In the genomic region with DNA sequence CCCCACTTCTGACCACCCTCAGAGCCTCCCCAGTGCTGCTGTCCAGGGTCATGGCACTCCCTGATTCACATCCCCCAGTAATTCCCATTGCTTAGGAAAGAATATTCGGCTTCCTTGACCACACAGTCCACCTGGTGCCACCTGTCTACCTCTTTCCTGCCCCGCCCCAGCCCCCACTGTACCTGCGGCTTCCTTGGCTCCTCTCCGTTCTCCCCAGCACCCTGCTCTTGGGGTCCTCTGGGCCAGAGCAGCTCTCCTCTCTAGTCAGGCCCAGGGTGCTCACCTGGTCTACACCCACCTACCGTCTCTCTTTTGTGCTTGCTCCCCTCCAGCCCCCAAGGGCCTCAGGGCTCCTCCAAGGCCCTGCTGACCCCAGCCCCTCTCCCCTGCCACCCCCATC, we compare ENCODE assay signal across 17 cellular contexts.
A peak's percentile ranks its signal among the peaks of the same experiment; 100 is the strongest.
DNase-seq lines count a peak whose midpoint lies in the region; TF ChIP-seq lines count a peak whose summit lies in the region.
"Had no signal": no experiment of that assay in that cellular context is flagged by ENCODE, and none has a peak within 500 bp of the region (broad histone marks: within the 10 kb centered on the region; RNA-seq: fewer than 3 reads in every experiment).

No MANE protein-coding gene starts in this region.

- no peak overlapping the region for H3K4me3 Mint-ChIP-seq in endodermal cell
- H3K4me3 Mint-ChIP-seq in nephron progenitor cell: no peak overlapping the region
- H3K4me3 Mint-ChIP-seq: B cell; CD8-positive, alpha-beta T cell; HFFc6 had no signal

- H3K36me3 Mint-ChIP-seq in endodermal cell (ENCODE audit: low read depth) (peaks cover 2% of the 10 kb centered on the region), nephron progenitor cell (ENCODE audit: low read depth) (no peaks in the 10 kb centered on the region)

- TF ChIP-seq POLR2A in spleen (IDR thresholded peaks at IDR 0.05): no peak

- H3K27ac Mint-ChIP-seq in endodermal cell (peak overlapping the region; percentile 64), nephron progenitor cell (peak overlapping the region; percentile 71)
- H3K27ac Mint-ChIP-seq: B cell; CD8-positive, alpha-beta T cell; HFFc6 had no signal

- CTCF ChIA-PET in GM10248 (lab: Yijun Ruan, JAX): no interaction called here

- DNase-seq in GM10248 (ENCODE audit: extremely low spot score) (peak; percentile 16), endodermal cell (peak; percentile 32), nephron progenitor cell (no peak), spleen (peak; percentile 27), UCSD-AML1 (lab: John Stamatoyannopoulos, UW; ENCODE audit: unreplicated experiment) (no peak), AG20443 (ENCODE audit: low spot score) (no peak)
- no peak for DNase-seq in stimulated activated CD4-positive, alpha-beta T cell treated with anti-CD3 and anti-CD28 coated beads, Interleukin-2, amount 100 ng/mL, for 24 hours
- DNase-seq: 8988T; Calu3; CD8-positive, alpha-beta T cell; DMS79 treated with DMSO at 0.1 percent for 48 hours; GF-D8; GOT3; HFFc6 had no signal

- POLR2A ChIA-PET in GM10248 (lab: Yijun Ruan, JAX): no interaction called here

- H3K4me1 Mint-ChIP-seq in endodermal cell (peaks cover 4% of the 10 kb centered on the region), nephron progenitor cell (peaks cover 16% of the 10 kb centered on the region)

- no peak overlapping the region for H3K27ac ChIP-seq in endodermal cell (ENCODE audit: low read depth, low read length)
- no peak overlapping the region for H3K27ac ChIP-seq in spleen
- H3K27ac ChIP-seq: BLaER1 treated with 17β-estradiol and CSF1 and Interleukin-3, amounts not matched to agents 10 nM and 100 nM had no signal

- no peaks in the 10 kb centered on the region for H3K4me1 ChIP-seq in endodermal cell (ENCODE audit: control insufficient read depth, insufficient read depth, low read length)
- no peaks in the 10 kb centered on the region for H3K4me1 ChIP-seq in spleen

- intact Hi-C loops in spleen (cut with DNase I; ENCODE audit: low total_unique reads): no loop called here

- no peaks in the 10 kb centered on the region for H3K27me3 ChIP-seq in endodermal cell (ENCODE audit: control insufficient read depth, insufficient read depth, low read length, poor library complexity, severe bottlenecking)
- H3K27me3 ChIP-seq in spleen (replicated peaks in 1 of 7): no peaks in the 10 kb centered on the region
- H3K27me3 ChIP-seq: BLaER1 treated with 17β-estradiol and CSF1 and Interleukin-3, amounts not matched to agents 10 nM and 100 nM had no signal

- no peak overlapping the region for H3K9ac ChIP-seq in endodermal cell (ENCODE audit: extremely low read depth, low read length, poor library complexity, severe bottlenecking)
- H3K9ac ChIP-seq: BLaER1 treated with 17β-estradiol and CSF1 and Interleukin-3, amounts not matched to agents 10 nM and 100 nM had no signal

- H3K36me3 ChIP-seq in endodermal cell (ENCODE audit: control insufficient read depth, insufficient read depth, low read length): no peaks in the 10 kb centered on the region
- peaks cover 0 to 71% (median 15%) of the 10 kb centered on the region in 6 donors for H3K36me3 ChIP-seq in spleen

- H3K9me3 ChIP-seq in endodermal cell (ENCODE audit: control insufficient read depth, low read length) (no peaks in the 10 kb centered on the region), spleen (no peaks in the 10 kb centered on the region)
- H3K9me3 ChIP-seq: BLaER1 treated with 17β-estradiol and CSF1 and Interleukin-3, amounts not matched to agents 10 nM and 100 nM had no signal

- H3K4me3 ChIP-seq in endodermal cell (ENCODE audit: low read length) (no peak overlapping the region), spleen (no peak overlapping the region)
- H3K4me3 ChIP-seq: BLaER1 treated with 17β-estradiol and CSF1 and Interleukin-3, amounts not matched to agents 10 nM and 100 nM; GM12878 had no signal

- 93 to 100% methylated on average over 2 to 5 of the region's 5 CpGs for WGBS in endodermal cell (ENCODE audit: insufficient coverage in 1 of 2, insufficient read length in 1 of 2), 2 experiments
- 91 to 97% (median 94%) methylated on average over 5 of the region's 5 CpGs for WGBS in spleen, 5 donors

- no peak for TF ChIP-seq CTCF in GM10248 (IDR thresholded peaks at IDR 0.05; ENCODE audit: control extremely low read depth, extremely low read depth, low read depth, missing control alignments)
- no peak for TF ChIP-seq CTCF in endodermal cell (conservative IDR thresholded peaks at IDR 0.05)
- TF ChIP-seq CTCF in nephron progenitor cell (IDR thresholded peaks at IDR 0.05): no peak
- no peak for TF ChIP-seq CTCF in spleen (IDR thresholded peaks at IDR 0.05 in 8 of 11, conservative IDR thresholded peaks at IDR 0.05 in 3 of 11)

- no peaks in the 10 kb centered on the region for H3K27me3 Mint-ChIP-seq in endodermal cell (ENCODE audit: insufficient read depth)
- peaks cover 4% of the 10 kb centered on the region for H3K27me3 Mint-ChIP-seq in nephron progenitor cell (ENCODE audit: low read depth, poor library complexity)
- H3K27me3 Mint-ChIP-seq: B cell had no signal

- no peaks in the 10 kb centered on the region for H3K9me3 Mint-ChIP-seq in endodermal cell
- no peaks in the 10 kb centered on the region for H3K9me3 Mint-ChIP-seq in nephron progenitor cell
- H3K9me3 Mint-ChIP-seq: CD8-positive, alpha-beta T cell; HFFc6 had no signal

Comparison
In these comparisons a context has a peak if more than half of its experiments do, and no peak if none do; other contexts are left out.
1. DNase-seq: peak in GM10248 (single experiment), endodermal cell (single experiment) and spleen (single experiment); none in nephron progenitor cell (single experiment), stimulated activated CD4-positive, alpha-beta T cell treated with anti-CD3 and anti-CD28 coated beads, Interleukin-2, amount 100 ng/mL, for 24 hours (0 of 2), UCSD-AML1 (single experiment) and AG20443 (single experiment).